1 cellular context compared by ENCODE assay signal in the genomic region with DNA sequence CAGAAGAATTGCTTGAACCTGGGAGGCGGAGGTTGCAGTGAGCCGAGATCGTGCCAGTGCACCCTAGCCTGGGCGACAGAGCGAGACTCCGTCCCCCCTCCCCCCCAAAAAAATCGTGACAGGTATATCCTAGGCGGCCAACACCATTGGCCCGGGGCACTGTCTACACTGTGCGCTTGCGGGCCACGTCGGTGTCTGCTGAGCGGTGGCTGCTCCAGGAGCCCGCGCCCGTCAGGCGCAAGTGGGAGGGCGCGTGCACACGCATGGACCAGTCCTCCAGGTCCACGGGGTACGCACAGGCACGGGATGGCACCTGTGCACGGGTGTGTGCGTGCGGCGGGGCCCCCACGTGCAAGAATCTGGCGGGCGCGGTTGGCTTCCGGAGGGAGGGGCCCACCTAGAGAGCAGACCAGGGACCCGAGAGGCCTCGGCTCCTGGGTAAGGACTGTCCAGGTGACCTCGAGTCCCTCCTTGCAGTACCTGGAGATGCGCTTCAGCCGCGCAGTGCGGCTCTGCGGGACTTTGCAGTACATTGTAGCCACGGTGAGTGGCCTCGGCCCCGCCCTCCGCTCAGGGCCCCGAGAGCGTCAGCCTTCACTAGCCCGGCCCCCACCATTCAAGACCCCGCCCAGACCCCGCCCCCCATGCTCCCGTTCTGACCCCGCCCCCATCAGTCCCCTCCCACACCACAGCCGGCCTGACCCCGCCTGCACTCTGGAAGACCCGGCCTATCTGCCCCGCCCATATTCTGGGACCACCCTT.
TF ChIP-seq lines count a peak whose summit lies in the region.

No MANE protein-coding gene starts in this region.

TF ChIP-seq in WTC11, 78 proteins besides CTCF, POLR2A, EP300 and RAD21 (continued from another document):
- TF ChIP-seq, protein P1, sequence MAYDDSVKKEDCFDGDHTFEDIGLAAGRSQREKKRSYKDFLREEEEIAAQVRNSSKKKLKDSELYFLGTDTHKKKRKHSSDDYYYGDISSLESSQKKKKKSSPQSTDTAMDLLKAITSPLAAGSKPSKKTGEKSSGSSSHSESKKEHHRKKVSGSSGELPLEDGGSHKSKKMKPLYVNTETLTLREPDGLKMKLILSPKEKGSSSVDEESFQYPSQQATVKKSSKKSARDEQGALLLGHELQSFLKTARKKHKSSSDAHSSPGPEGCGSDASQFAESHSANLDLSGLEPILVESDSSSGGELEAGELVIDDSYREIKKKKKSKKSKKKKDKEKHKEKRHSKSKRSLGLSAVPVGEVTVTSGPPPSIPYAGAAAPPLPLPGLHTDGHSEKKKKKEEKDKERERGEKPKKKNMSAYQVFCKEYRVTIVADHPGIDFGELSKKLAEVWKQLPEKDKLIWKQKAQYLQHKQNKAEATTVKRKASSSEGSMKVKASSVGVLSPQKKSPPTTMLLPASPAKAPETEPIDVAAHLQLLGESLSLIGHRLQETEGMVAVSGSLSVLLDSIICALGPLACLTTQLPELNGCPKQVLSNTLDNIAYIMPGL (CRISPR knock-in tag; IDR thresholded peaks at IDR 0.05) = no peak
- TF ChIP-seq CREM (CRISPR knock-in tag; IDR thresholded peaks at IDR 0.05) (peak; percentile 26; the same call in 1 of the 2 replicates), TCF7 (CRISPR knock-in tag; IDR thresholded peaks at IDR 0.05; ENCODE audit: low read depth) (no peak), RELA (CRISPR knock-in tag; IDR thresholded peaks at IDR 0.05; ENCODE audit: borderline replicate concordance) (no peak), SP1 (CRISPR knock-in tag; conservative IDR thresholded peaks at IDR 0.05) (peak; percentile 41), TEAD1 (CRISPR knock-in tag; IDR thresholded peaks at IDR 0.05) (0 out of 2 replicates have a peak, but pooled peaks have one; percentile 43), ZNF138 (CRISPR knock-in tag; conservative IDR thresholded peaks at IDR 0.05) (no peak), GABPB1 (CRISPR knock-in tag; IDR thresholded peaks at IDR 0.05) (no peak), IRF2 (CRISPR knock-in tag; IDR thresholded peaks at IDR 0.05; ENCODE audit: borderline replicate concordance, low read depth) (no peak), ETV6 (CRISPR knock-in tag; IDR thresholded peaks at IDR 0.05) (0 out of 2 replicates have a peak, but pooled peaks have one; percentile 70), ZNF219 (CRISPR knock-in tag; IDR thresholded peaks at IDR 0.05; ENCODE audit: borderline replicate concordance) (no peak), ESRRA (CRISPR knock-in tag; IDR thresholded peaks at IDR 0.05; ENCODE audit: borderline replicate concordance) (peak; percentile 53; the same call in 1 of the 2 replicates), ZNF423 (CRISPR knock-in tag; IDR thresholded peaks at IDR 0.05) (no peak), ZNF121 (CRISPR knock-in tag; IDR thresholded peaks at IDR 0.05) (0 out of 2 replicates have a peak, but pooled peaks have one; percentile 5), EMX1 (CRISPR knock-in tag; IDR thresholded peaks at IDR 0.05) (no peak), KAT7 (CRISPR knock-in tag; IDR thresholded peaks at IDR 0.05; ENCODE audit: borderline replicate concordance) (no peak), TEAD4 (CRISPR knock-in tag; IDR thresholded peaks at IDR 0.05) (no peak), ZBTB21 (CRISPR knock-in tag; IDR thresholded peaks at IDR 0.05; ENCODE audit: borderline replicate concordance) (no peak)
- TF ChIP-seq, protein P2, sequence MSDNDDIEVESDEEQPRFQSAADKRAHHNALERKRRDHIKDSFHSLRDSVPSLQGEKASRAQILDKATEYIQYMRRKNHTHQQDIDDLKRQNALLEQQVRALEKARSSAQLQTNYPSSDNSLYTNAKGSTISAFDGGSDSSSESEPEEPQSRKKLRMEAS (CRISPR knock-in tag; IDR thresholded peaks at IDR 0.05) = peak; percentile 73
- TF ChIP-seq, protein P3, sequence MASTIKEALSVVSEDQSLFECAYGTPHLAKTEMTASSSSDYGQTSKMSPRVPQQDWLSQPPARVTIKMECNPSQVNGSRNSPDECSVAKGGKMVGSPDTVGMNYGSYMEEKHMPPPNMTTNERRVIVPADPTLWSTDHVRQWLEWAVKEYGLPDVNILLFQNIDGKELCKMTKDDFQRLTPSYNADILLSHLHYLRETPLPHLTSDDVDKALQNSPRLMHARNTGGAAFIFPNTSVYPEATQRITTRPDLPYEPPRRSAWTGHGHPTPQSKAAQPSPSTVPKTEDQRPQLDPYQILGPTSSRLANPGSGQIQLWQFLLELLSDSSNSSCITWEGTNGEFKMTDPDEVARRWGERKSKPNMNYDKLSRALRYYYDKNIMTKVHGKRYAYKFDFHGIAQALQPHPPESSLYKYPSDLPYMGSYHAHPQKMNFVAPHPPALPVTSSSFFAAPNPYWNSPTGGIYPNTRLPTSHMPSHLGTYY (CRISPR knock-in tag; IDR thresholded peaks at IDR 0.05) = no peak
- TF ChIP-seq, protein P4, sequence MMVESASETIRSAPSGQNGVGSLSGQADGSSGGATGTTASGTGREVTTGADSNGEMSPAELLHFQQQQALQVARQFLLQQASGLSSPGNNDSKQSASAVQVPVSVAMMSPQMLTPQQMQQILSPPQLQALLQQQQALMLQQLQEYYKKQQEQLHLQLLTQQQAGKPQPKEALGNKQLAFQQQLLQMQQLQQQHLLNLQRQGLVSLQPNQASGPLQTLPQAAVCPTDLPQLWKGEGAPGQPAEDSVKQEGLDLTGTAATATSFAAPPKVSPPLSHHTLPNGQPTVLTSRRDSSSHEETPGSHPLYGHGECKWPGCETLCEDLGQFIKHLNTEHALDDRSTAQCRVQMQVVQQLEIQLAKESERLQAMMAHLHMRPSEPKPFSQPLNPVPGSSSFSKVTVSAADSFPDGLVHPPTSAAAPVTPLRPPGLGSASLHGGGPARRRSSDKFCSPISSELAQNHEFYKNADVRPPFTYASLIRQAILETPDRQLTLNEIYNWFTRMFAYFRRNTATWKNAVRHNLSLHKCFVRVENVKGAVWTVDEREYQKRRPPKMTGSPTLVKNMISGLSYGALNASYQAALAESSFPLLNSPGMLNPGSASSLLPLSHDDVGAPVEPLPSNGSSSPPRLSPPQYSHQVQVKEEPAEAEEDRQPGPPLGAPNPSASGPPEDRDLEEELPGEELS (CRISPR knock-in tag; IDR thresholded peaks at IDR 0.05) = peak; percentile 71; the same call in 1 of the 2 replicates
- TF ChIP-seq, protein P5, sequence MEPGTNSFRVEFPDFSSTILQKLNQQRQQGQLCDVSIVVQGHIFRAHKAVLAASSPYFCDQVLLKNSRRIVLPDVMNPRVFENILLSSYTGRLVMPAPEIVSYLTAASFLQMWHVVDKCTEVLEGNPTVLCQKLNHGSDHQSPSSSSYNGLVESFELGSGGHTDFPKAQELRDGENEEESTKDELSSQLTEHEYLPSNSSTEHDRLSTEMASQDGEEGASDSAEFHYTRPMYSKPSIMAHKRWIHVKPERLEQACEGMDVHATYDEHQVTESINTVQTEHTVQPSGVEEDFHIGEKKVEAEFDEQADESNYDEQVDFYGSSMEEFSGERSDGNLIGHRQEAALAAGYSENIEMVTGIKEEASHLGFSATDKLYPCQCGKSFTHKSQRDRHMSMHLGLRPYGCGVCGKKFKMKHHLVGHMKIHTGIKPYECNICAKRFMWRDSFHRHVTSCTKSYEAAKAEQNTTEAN (CRISPR knock-in tag; IDR thresholded peaks at IDR 0.05) = no peak
- TF ChIP-seq, protein P6, sequence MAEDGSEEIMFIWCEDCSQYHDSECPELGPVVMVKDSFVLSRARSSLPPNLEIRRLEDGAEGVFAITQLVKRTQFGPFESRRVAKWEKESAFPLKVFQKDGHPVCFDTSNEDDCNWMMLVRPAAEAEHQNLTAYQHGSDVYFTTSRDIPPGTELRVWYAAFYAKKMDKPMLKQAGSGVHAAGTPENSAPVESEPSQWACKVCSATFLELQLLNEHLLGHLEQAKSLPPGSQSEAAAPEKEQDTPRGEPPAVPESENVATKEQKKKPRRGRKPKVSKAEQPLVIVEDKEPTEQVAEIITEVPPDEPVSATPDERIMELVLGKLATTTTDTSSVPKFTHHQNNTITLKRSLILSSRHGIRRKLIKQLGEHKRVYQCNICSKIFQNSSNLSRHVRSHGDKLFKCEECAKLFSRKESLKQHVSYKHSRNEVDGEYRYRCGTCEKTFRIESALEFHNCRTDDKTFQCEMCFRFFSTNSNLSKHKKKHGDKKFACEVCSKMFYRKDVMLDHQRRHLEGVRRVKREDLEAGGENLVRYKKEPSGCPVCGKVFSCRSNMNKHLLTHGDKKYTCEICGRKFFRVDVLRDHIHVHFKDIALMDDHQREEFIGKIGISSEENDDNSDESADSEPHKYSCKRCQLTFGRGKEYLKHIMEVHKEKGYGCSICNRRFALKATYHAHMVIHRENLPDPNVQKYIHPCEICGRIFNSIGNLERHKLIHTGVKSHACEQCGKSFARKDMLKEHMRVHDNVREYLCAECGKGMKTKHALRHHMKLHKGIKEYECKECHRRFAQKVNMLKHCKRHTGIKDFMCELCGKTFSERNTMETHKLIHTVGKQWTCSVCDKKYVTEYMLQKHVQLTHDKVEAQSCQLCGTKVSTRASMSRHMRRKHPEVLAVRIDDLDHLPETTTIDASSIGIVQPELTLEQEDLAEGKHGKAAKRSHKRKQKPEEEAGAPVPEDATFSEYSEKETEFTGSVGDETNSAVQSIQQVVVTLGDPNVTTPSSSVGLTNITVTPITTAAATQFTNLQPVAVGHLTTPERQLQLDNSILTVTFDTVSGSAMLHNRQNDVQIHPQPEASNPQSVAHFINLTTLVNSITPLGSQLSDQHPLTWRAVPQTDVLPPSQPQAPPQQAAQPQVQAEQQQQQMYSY (CRISPR knock-in tag; IDR thresholded peaks at IDR 0.05) = 0 out of 2 replicates have a peak, but pooled peaks have one; percentile 21
- TF ChIP-seq, protein P7, sequence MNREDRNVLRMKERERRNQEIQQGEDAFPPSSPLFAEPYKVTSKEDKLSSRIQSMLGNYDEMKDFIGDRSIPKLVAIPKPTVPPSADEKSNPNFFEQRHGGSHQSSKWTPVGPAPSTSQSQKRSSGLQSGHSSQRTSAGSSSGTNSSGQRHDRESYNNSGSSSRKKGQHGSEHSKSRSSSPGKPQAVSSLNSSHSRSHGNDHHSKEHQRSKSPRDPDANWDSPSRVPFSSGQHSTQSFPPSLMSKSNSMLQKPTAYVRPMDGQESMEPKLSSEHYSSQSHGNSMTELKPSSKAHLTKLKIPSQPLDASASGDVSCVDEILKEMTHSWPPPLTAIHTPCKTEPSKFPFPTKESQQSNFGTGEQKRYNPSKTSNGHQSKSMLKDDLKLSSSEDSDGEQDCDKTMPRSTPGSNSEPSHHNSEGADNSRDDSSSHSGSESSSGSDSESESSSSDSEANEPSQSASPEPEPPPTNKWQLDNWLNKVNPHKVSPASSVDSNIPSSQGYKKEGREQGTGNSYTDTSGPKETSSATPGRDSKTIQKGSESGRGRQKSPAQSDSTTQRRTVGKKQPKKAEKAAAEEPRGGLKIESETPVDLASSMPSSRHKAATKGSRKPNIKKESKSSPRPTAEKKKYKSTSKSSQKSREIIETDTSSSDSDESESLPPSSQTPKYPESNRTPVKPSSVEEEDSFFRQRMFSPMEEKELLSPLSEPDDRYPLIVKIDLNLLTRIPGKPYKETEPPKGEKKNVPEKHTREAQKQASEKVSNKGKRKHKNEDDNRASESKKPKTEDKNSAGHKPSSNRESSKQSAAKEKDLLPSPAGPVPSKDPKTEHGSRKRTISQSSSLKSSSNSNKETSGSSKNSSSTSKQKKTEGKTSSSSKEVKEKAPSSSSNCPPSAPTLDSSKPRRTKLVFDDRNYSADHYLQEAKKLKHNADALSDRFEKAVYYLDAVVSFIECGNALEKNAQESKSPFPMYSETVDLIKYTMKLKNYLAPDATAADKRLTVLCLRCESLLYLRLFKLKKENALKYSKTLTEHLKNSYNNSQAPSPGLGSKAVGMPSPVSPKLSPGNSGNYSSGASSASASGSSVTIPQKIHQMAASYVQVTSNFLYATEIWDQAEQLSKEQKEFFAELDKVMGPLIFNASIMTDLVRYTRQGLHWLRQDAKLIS (CRISPR knock-in tag; IDR thresholded peaks at IDR 0.05; ENCODE audit: borderline replicate concordance) = no peak
- TF ChIP-seq, protein P8, sequence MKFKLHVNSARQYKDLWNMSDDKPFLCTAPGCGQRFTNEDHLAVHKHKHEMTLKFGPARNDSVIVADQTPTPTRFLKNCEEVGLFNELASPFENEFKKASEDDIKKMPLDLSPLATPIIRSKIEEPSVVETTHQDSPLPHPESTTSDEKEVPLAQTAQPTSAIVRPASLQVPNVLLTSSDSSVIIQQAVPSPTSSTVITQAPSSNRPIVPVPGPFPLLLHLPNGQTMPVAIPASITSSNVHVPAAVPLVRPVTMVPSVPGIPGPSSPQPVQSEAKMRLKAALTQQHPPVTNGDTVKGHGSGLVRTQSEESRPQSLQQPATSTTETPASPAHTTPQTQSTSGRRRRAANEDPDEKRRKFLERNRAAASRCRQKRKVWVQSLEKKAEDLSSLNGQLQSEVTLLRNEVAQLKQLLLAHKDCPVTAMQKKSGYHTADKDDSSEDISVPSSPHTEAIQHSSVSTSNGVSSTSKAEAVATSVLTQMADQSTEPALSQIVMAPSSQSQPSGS (CRISPR knock-in tag; IDR thresholded peaks at IDR 0.05; ENCODE audit: borderline replicate concordance, low read depth) = no peak
